In the genomic region with DNA sequence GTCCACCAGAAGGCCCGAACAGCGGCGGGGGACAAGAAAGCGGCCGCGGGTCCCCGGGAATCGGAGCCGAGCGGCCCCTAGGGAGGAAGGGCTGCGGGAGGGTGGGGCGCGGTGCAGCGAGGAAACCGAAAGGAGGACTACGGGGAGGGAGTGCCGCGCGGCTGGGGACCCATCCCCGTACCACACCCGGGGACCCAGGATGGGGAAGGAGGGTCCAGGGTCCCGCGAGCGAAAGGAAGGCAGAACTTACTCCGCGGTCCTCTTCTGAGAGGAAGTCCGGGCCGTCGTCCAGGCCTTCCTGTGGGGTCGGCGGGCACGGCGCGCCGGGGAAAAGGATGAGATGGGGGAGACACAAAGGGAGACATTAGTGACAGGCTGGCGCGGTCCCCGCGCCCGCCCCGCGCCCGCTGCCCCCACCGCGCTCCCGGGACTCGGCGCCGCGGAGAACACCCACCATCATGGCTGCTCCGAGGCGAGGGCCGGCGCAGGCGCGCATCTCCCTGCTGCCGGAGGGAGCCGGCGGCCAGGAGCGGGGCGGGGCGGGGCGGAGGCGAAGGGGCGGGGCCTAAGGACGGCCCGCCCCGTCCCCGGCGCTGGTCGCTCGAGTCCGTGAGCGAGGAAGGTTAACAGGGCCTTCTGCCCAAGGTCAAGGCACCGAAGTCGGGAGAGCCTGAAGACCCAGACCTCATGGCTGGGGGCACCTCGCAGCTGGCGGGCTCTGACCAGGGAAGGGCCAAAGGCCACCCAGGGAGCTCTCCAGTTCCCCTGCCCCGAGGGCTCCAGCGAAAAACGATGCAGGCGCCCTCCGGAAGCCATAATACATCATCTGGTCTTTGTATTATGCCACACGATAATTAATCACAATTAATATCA, we compare ENCODE assay signal across 8 cellular contexts. TPM values are rescaled to one million over a fixed set of nuclear protein-coding genes. Genes with fewer than 3 reads are reported as not detected.
A peak's percentile ranks its signal among the peaks of the same experiment; 100 is the strongest.
DNase-seq lines count a peak whose midpoint lies in the region; ATAC-seq and TF ChIP-seq lines count a peak whose summit lies in the region.

A gene (minus strand): TSS at position 492 of the 873 bp plus-strand sequence. CDS start 32 bp downstream, at position 460.

- H3K79me2 ChIP-seq in OCI-LY7 (ENCODE audit: insufficient read depth, low read depth, low read length), result peaks cover 34% of the 10 kb centered on the region

- no peaks in the 10 kb centered on the region for H3K9me3 ChIP-seq in OCI-LY7 (ENCODE audit: low read length)
- no peaks in the 10 kb centered on the region for H3K9me3 ChIP-seq in esophagus (ENCODE audit: control insufficient read depth in 2 of 2, insufficient read depth in 1 of 2, low read depth in 1 of 2, low read length in 1 of 2)
- H3K9me3 ChIP-seq in mucosa of stomach (ENCODE audit: control insufficient read depth, low read length), result no peaks in the 10 kb centered on the region

- H3K4me2 ChIP-seq in OCI-LY7 (ENCODE audit: low read length), result peak within 1 kb of the TSS; percentile 77

- H3K4me1 Mint-ChIP-seq in Calu3 (ENCODE audit: low read depth, unreplicated experiment), result no peaks in the 10 kb centered on the region
- peaks cover 28% of the 10 kb centered on the region for H3K4me1 Mint-ChIP-seq in activated T-cell treated with anti-CD3 and anti-CD28 coated beads, Interleukin-2, amount 50 U/mL, for 24 hours (ENCODE audit: low read depth)

- H3K4me3 ChIP-seq in OCI-LY7 (ENCODE audit: low read depth, low read length, poor library complexity, severe bottlenecking) (peak within 1 kb of the TSS; percentile 96), esophagus (ENCODE audit: low read depth in 1 of 2, low read length in 2 of 2) (peak within 1 kb of the TSS; percentile 83 to 90), mucosa of stomach (ENCODE audit: low read length) (peak within 1 kb of the TSS; percentile 53)

- H3K4me1 ChIP-seq in OCI-LY7 (ENCODE audit: insufficient read depth, low read length, poor library complexity, severe bottlenecking), result peaks cover 13% of the 10 kb centered on the region
- no peaks in the 10 kb centered on the region for H3K4me1 ChIP-seq in esophagus (ENCODE audit: control insufficient read depth in 2 of 2, insufficient read depth in 2 of 2, low read length in 1 of 2)
- H3K4me1 ChIP-seq in mucosa of stomach (ENCODE audit: control insufficient read depth, insufficient read depth, low read length), result peaks cover 7% of the 10 kb centered on the region

- ATAC-seq in GM19467 (IDR thresholded peaks at IDR 0.05; ENCODE audit: unreplicated experiment), result peak; percentile 91

- peaks cover 11% of the 10 kb centered on the region; the same call in 1 of the 2 replicates for H3K36me3 ChIP-seq in OCI-LY7 (ENCODE audit: insufficient read depth, low read length)
- H3K36me3 ChIP-seq in esophagus (ENCODE audit: control insufficient read depth in 2 of 2, insufficient read depth in 2 of 2, low read length in 1 of 2), result no peaks in the 10 kb centered on the region
- H3K36me3 ChIP-seq in mucosa of stomach (ENCODE audit: control insufficient read depth, insufficient read depth, low read length), result no peaks in the 10 kb centered on the region

- DNase-seq in Calu3 (peak; percentile 82), HPDE6-E6E7 (ENCODE audit: extremely low spot score) (peak; percentile 92), OCI-LY7 (ENCODE audit: low spot score) (peak; percentile 85)
- DNase-seq in activated T-cell treated with anti-CD3 and anti-CD28 coated beads, Interleukin-2, amount 50 U/mL, for 24 hours, result peak; percentile 89
- DNase-seq in stimulated activated CD8-positive, alpha-beta memory T cell treated with anti-CD3 and anti-CD28 coated beads, Interleukin-7, amount 100 ng/mL, for 1 hour (ENCODE audit: low read depth in 2 of 2), result peak; percentile 65 to 66

- no peaks in the 10 kb centered on the region for H3K9me2 ChIP-seq in OCI-LY7 (ENCODE audit: insufficient read depth, low read length)

- CTCF ChIA-PET in Calu3 (lab: Charles Lee) (interaction anchor here (1.0 kb wide), 1 partner anchor 8 kb away, joined by 3 read pairs; no protein-coding TSS in a partner anchor), OCI-LY7 (lab: Charles Lee; ENCODE audit: unreplicated experiment) (no interaction called here)

- H3K27me3 ChIP-seq in esophagus (ENCODE audit: control insufficient read depth in 1 of 2, insufficient read depth in 2 of 2, low read length in 2 of 2), result no peaks in the 10 kb centered on the region
- H3K27me3 ChIP-seq in mucosa of stomach (ENCODE audit: control insufficient read depth, insufficient read depth, low read length), result no peaks in the 10 kb centered on the region

- intact Hi-C loops in Calu3 (cut with micrococcal nuclease; ENCODE audit: unreplicated experiment) (no loop called here), OCI-LY7 (cut with micrococcal nuclease; ENCODE audit: unreplicated experiment) (no loop called here)

- H3K36me3 Mint-ChIP-seq in Calu3 (ENCODE audit: insufficient read depth, unreplicated experiment), result peaks cover 17% of the 10 kb centered on the region
- peaks cover 38% of the 10 kb centered on the region for H3K36me3 Mint-ChIP-seq in activated T-cell treated with anti-CD3 and anti-CD28 coated beads, Interleukin-2, amount 50 U/mL, for 24 hours (ENCODE audit: low read depth)

- H4K20me1 ChIP-seq in OCI-LY7 (ENCODE audit: insufficient read depth, low read length), result no peaks in the 10 kb centered on the region; the same call in 1 of the 2 replicates

- H3K4me3 Mint-ChIP-seq in Calu3 (ENCODE audit: low read depth, unreplicated experiment), result peak within 1 kb of the TSS; percentile 90
- peak within 1 kb of the TSS; percentile 90 for H3K4me3 Mint-ChIP-seq in activated T-cell treated with anti-CD3 and anti-CD28 coated beads, Interleukin-2, amount 50 U/mL, for 24 hours

- BruUV-seq in Calu3 (replicated peaks; lab: Mats Ljungman, UMichigan), result no TSS peak
- BruUV-seq in OCI-LY7 (replicated peaks; lab: Mats Ljungman, UMichigan), result no TSS peak

- H3K9ac ChIP-seq in mucosa of stomach (ENCODE audit: low read length), result peak within 1 kb of the TSS; percentile 96

- POLR2A ChIA-PET in OCI-LY7 (lab: Charles Lee), result interaction anchor here (0.7 to 1.4 kb wide), 7 partner anchors 53 to 1196 kb away, joined by 3 to 5 read pairs (median 3); a partner anchor contains a TSS

- peak within 1 kb of the TSS; percentile 98 for H2AFZ ChIP-seq in OCI-LY7 (ENCODE audit: low read length)

- WGBS in esophagus, 2 donors, result 1% methylated on average over 57 to 84 of the region's 84 CpGs

- peak within 1 kb of the TSS; percentile 94 for H3K27ac Mint-ChIP-seq in Calu3 (ENCODE audit: unreplicated experiment)
- H3K27ac Mint-ChIP-seq in activated T-cell treated with anti-CD3 and anti-CD28 coated beads, Interleukin-2, amount 50 U/mL, for 24 hours, result peak within 1 kb of the TSS; percentile 94

- H3K9me3 Mint-ChIP-seq in Calu3 (ENCODE audit: low read depth, unreplicated experiment), result peaks cover 2% of the 10 kb centered on the region
- no peaks in the 10 kb centered on the region for H3K9me3 Mint-ChIP-seq in activated T-cell treated with anti-CD3 and anti-CD28 coated beads, Interleukin-2, amount 50 U/mL, for 24 hours

- TF ChIP-seq CTCF in Calu3 (IDR thresholded peaks at IDR 0.05; ENCODE audit: unreplicated experiment) (no peak), OCI-LY7 (conservative IDR thresholded peaks at IDR 0.05; ENCODE audit: low read length) (no peak)

- peak within 1 kb of the TSS; percentile 56 for H3K27ac ChIP-seq in OCI-LY7 (ENCODE audit: low read depth, low read length, poor library complexity, severe bottlenecking)
- peak within 1 kb of the TSS; percentile 85 to 93 for H3K27ac ChIP-seq in esophagus (ENCODE audit: low read depth in 2 of 2, low read length in 1 of 2)

- H3K27me3 Mint-ChIP-seq in Calu3 (ENCODE audit: unreplicated experiment), result no peaks in the 10 kb centered on the region
- H3K27me3 Mint-ChIP-seq in activated T-cell treated with anti-CD3 and anti-CD28 coated beads, Interleukin-2, amount 50 U/mL, for 24 hours, result no peaks in the 10 kb centered on the region

RNA-seq across cellular contexts. Expression of the gene that starts here (rescaled TPM):
- total RNA-seq in Calu3 (2022) (59.2 and 64.1 TPM in 2 replicates), OCI-LY7 (2022) (57.6 and 59.8 TPM in 2 replicates)
- 29.0 and 33.4 TPM in 2 replicates for total RNA-seq in OCI-LY7 (2014; rRNA removed; shearing (Covaris generic))
- 10 to 100 TPM; 19.1 to 34.1 TPM for polyA plus RNA-seq in esophagus

Comparison
In these comparisons a context has a peak if more than half of its experiments do, and no peak if none do; other contexts are left out.
1. Peak in every context shown above with its lines: DNase-seq, ATAC-seq, H3K4me3 ChIP-seq and H3K27ac ChIP-seq.